In the genomic region with DNA sequence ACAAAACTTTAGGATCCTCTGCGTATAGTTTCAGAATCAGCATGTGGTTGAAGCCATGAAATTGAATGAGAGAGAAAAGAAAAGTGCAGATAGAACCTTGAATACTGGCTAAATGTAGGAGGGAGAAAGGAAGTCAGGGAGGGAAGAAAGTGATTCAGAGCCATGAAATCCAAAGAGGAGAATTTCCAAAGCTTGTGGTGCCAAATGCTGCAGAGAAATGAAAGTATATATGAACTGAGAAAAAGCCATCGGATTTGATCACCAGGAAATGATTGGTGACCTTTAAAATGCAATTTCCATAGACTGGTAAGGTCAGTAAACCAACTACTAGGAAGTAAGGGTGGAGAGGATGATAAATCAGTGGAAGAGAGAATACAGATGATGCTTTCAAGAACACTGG, we compare ENCODE assay signal across 13 cellular contexts.
"Had no signal": no experiment of that assay in that cellular context is flagged by ENCODE, and none has a peak within 500 bp of the region (broad histone marks: within the 10 kb centered on the region; RNA-seq: fewer than 3 reads in every experiment).

No MANE protein-coding gene starts in this region.

- H3K9me3 Mint-ChIP-seq: endodermal cell had no signal

- H3K4me3 ChIP-seq: cardiac muscle cell, dorsolateral prefrontal cortex, heart left ventricle, lung, ovary had no signal

- H3K4me3 Mint-ChIP-seq: activated T-helper 17 cell treated with anti-CD3 and anti-CD28 coated beads, Interleukin-2, amount 50 U/mL, for 72 hours; endodermal cell; stimulated activated effector memory CD8-positive, alpha-beta T cell treated with anti-CD3 and anti-CD28 coated beads, Interleukin-12 subunit alpha, Interleukin-12 subunit beta, amount 100 ng/mL, for 72 hours had no signal

- H3K9me3 ChIP-seq: heart left ventricle, ovary had no signal

- ATAC-seq: activated T-helper 17 cell treated with anti-CD3 and anti-CD28 coated beads, Interleukin-2, amount 50 U/mL, for 72 hours; heart left ventricle; stimulated activated effector memory CD8-positive, alpha-beta T cell treated with anti-CD3 and anti-CD28 coated beads, Interleukin-12 subunit alpha, Interleukin-12 subunit beta, amount 100 ng/mL, for 72 hours had no signal

- DNase-seq: activated CD4-positive, alpha-beta T cell treated with anti-CD3 and anti-CD28 coated beads, Interleukin-2, amount 50 U/mL, for 4 hours; activated CD4-positive, CD25-positive, alpha-beta regulatory T cell treated with anti-CD3 and anti-CD28 coated beads, Interleukin-2, amount 50 U/mL, for 72 hours; activated naive CD4-positive, alpha-beta T cell treated with Interleukin-2 at 50 U/mL for 16 hours; activated T-cell treated with anti-CD3 and anti-CD28 coated beads for 4 hours; aorta; dorsolateral prefrontal cortex; endodermal cell; heart left ventricle; ovary had no signal

- H3K27ac Mint-ChIP-seq: activated T-helper 17 cell treated with anti-CD3 and anti-CD28 coated beads, Interleukin-2, amount 50 U/mL, for 72 hours; endodermal cell; stimulated activated effector memory CD8-positive, alpha-beta T cell treated with anti-CD3 and anti-CD28 coated beads, Interleukin-12 subunit alpha, Interleukin-12 subunit beta, amount 100 ng/mL, for 72 hours had no signal

- H3K27me3 ChIP-seq: ovary had no signal

- H3K36me3 ChIP-seq: cardiac muscle cell, heart left ventricle, ovary had no signal

- H3K27ac ChIP-seq: cardiac muscle cell, dorsolateral prefrontal cortex, heart left ventricle, ovary had no signal

- H3K36me3 Mint-ChIP-seq: stimulated activated effector memory CD8-positive, alpha-beta T cell treated with anti-CD3 and anti-CD28 coated beads, Interleukin-12 subunit alpha, Interleukin-12 subunit beta, amount 100 ng/mL, for 72 hours had no signal

- H3K4me1 Mint-ChIP-seq: activated T-helper 17 cell treated with anti-CD3 and anti-CD28 coated beads, Interleukin-2, amount 50 U/mL, for 72 hours; stimulated activated effector memory CD8-positive, alpha-beta T cell treated with anti-CD3 and anti-CD28 coated beads, Interleukin-12 subunit alpha, Interleukin-12 subunit beta, amount 100 ng/mL, for 72 hours had no signal

- H3K4me1 ChIP-seq: heart left ventricle had no signal
